Comparison of ENCODE assay signal across 22 cellular contexts in genomic region chr2:169345507-169346120, GRCh38. TPM values are rescaled to one million over a fixed set of nuclear protein-coding genes. Genes with fewer than 3 reads are reported as not detected.
DNase-seq lines count a peak whose midpoint lies in the region; ATAC-seq, FAIRE-seq and TF ChIP-seq lines count a peak whose summit lies in the region.
"Had no signal": no experiment of that assay in that cellular context is flagged by ENCODE, and none has a peak within 500 bp of the region (broad histone marks: within the 10 kb centered on the region; RNA-seq: fewer than 3 reads in every experiment).

No MANE protein-coding gene starts in this region.

- peaks cover 3 to 8% of the 10 kb centered on the region in 2 experiments; a peak in 4 of 5 replicates for H3K27me3 ChIP-seq in K562 (ENCODE audit: control insufficient read depth in 2 of 2, insufficient read depth in 2 of 2, low read length in 2 of 2)
- H3K27me3 ChIP-seq in layer of hippocampus (ENCODE audit: control insufficient read depth, insufficient read depth, low read length) = no peaks in the 10 kb centered on the region
- no peaks in the 10 kb centered on the region for H3K27me3 ChIP-seq in neural progenitor cell
- no peaks in the 10 kb centered on the region for H3K27me3 ChIP-seq in thyroid gland
- H3K27me3 ChIP-seq in GM23248 (replicated peaks; ENCODE audit: insufficient read depth) = no peaks in the 10 kb centered on the region; the same call in 1 of the 2 replicates
- no peaks in the 10 kb centered on the region for H3K27me3 ChIP-seq in esophagus muscularis mucosa
- H3K27me3 ChIP-seq: BLaER1, Peyer's patch had no signal

- no peak for DNase-seq in K562 (ENCODE audit: extremely low read depth in 1 of 4, low spot score in 3 of 4)
- DNase-seq in neural progenitor cell (ENCODE audit: low spot score) = no peak
- DNase-seq in thyroid gland = no peak
- DNase-seq in GM23248 = no peak
- DNase-seq in activated T-helper 2 cell treated with anti-CD3 and anti-CD28 coated beads, Interferon-gamma antibody, Interleukin-2, Interleukin-4, amounts not matched to agents 10 μg/mL and 5 μg/mL and 100 μg/mL, durations not matched to agents 14 hours and 24 hours and 36 hours (ENCODE audit: low spot score) = no peak
- DNase-seq in esophagus muscularis mucosa (ENCODE audit: extremely low spot score) = no peak
- DNase-seq: CD4-positive, alpha-beta memory T cell; DMS153; GDM1; Karpas-422; NCI-H1092; NCI-H146; NCI-H2029 treated with DMSO at 0.1 percent for 48 hours; NCI-H446 treated with DMSO at 0.1 percent for 48 hours; NCI-H748 treated with DMSO at 0.1 percent for 48 hours; NK-92 treated with Interleukin-12 subunit alpha and Interleukin-12 subunit beta, amount 100 ng/mL, for 24 hours; Peyer's patch had no signal

- peaks cover 18% of the 10 kb centered on the region for H3F3A ChIP-seq in neural progenitor cell (ENCODE audit: low read depth)
- H3F3A ChIP-seq in GM23248 (ENCODE audit: insufficient read depth) = no peaks in the 10 kb centered on the region

- H3K4me2 ChIP-seq in K562 (ENCODE audit: insufficient read depth, low read length) (no peak overlapping the region), neural progenitor cell (peak overlapping the region; percentile 37), GM23248 (ENCODE audit: unreplicated experiment) (no peak overlapping the region)
- H3K4me2 ChIP-seq: BLaER1 had no signal

- no peak overlapping the region for H3K4me3 Mint-ChIP-seq in neural progenitor cell
- no peak overlapping the region for H3K4me3 Mint-ChIP-seq in activated T-helper 2 cell treated with anti-CD3 and anti-CD28 coated beads, Interferon-gamma antibody, Interleukin-2, Interleukin-4, amounts not matched to agents 10 μg/mL and 5 μg/mL and 100 μg/mL, durations not matched to agents 14 hours and 24 hours and 36 hours (ENCODE audit: low read depth)
- H3K4me3 Mint-ChIP-seq: CD4-positive, alpha-beta memory T cell had no signal

- H4K20me1 ChIP-seq in K562 (replicated peaks; ENCODE audit: control insufficient read depth, insufficient read depth, low read length) (no peaks in the 10 kb centered on the region), neural progenitor cell (ENCODE audit: low read depth) (peaks cover 98% of the 10 kb centered on the region), GM23248 (ENCODE audit: insufficient read depth) (no peaks in the 10 kb centered on the region)
- H4K20me1 ChIP-seq: BLaER1 had no signal

- 0% methylated on average over 4 of the region's 5 CpGs for WGBS in K562 (ENCODE audit: insufficient coverage, low coverage, missing lambda C conversion rate)
- WGBS in thyroid gland, 2 donors = 20 to 22% methylated on average over 5 of the region's 5 CpGs
- WGBS in GM23248 (ENCODE audit: low coverage in 1 of 2, low lambda C conversion rate in 2 of 2, missing lambda C conversion rate in 2 of 2), 2 experiments = 18 to 23% methylated on average over 5 of the region's 5 CpGs
- WGBS in esophagus muscularis mucosa = 60% methylated on average over 5 of the region's 5 CpGs

- H3K79me2 ChIP-seq in K562 (ENCODE audit: control insufficient read depth, insufficient read depth, low read length) (no peaks in the 10 kb centered on the region), neural progenitor cell (ENCODE audit: low read depth) (peaks cover 100% of the 10 kb centered on the region), GM23248 (ENCODE audit: insufficient read depth) (no peaks in the 10 kb centered on the region)

- in situ Hi-C loops in K562 (cut with MboI) (no loop called here), GM23248 (cut with MboI) (no loop called here)

- POLR2A ChIA-PET in K562 (lab: Yijun Ruan, JAX) = no interaction called here

- H3K9me1 ChIP-seq in K562 (ENCODE audit: control insufficient read depth, insufficient read depth, low read length) = no peaks in the 10 kb centered on the region

- TF ChIP-seq RAD21 in K562 (CRISPR knock-in tag; conservative IDR thresholded peaks at IDR 0.05 in 1 of 2, IDR thresholded peaks at IDR 0.05 in 1 of 2) = no peak

- H3K36me3 ChIP-seq in K562 (ENCODE audit: control insufficient read depth, insufficient read depth, low read length) (no peaks in the 10 kb centered on the region), neural progenitor cell (no peaks in the 10 kb centered on the region), thyroid gland (no peaks in the 10 kb centered on the region), GM23248 (ENCODE audit: low read depth) (no peaks in the 10 kb centered on the region), esophagus muscularis mucosa (no peaks in the 10 kb centered on the region)
- H3K36me3 ChIP-seq: BLaER1, HAP-1, Peyer's patch had no signal

- TF ChIP-seq POLR2A in K562 (conservative IDR thresholded peaks at IDR 0.05) (no peak), thyroid gland (IDR thresholded peaks at IDR 0.05) (peak in 1 of 2 donors; percentile 20), esophagus muscularis mucosa (IDR thresholded peaks at IDR 0.05; ENCODE audit: low read depth) (no peak)

- no peaks in the 10 kb centered on the region for H3K9me3 Mint-ChIP-seq in neural progenitor cell
- H3K9me3 Mint-ChIP-seq in activated T-helper 2 cell treated with anti-CD3 and anti-CD28 coated beads, Interferon-gamma antibody, Interleukin-2, Interleukin-4, amounts not matched to agents 10 μg/mL and 5 μg/mL and 100 μg/mL, durations not matched to agents 14 hours and 24 hours and 36 hours = no peaks in the 10 kb centered on the region
- H3K9me3 Mint-ChIP-seq: CD4-positive, alpha-beta memory T cell had no signal

- peaks cover 49% of the 10 kb centered on the region for H3K4me1 Mint-ChIP-seq in neural progenitor cell
- no peaks in the 10 kb centered on the region for H3K4me1 Mint-ChIP-seq in activated T-helper 2 cell treated with anti-CD3 and anti-CD28 coated beads, Interferon-gamma antibody, Interleukin-2, Interleukin-4, amounts not matched to agents 10 μg/mL and 5 μg/mL and 100 μg/mL, durations not matched to agents 14 hours and 24 hours and 36 hours (ENCODE audit: low read depth)
- H3K4me1 Mint-ChIP-seq: CD4-positive, alpha-beta memory T cell had no signal

- ATAC-seq in K562 (no peak), GM21825 (IDR thresholded peaks at IDR 0.05; ENCODE audit: unreplicated experiment) (no peak)

- H3K9ac ChIP-seq in K562 (ENCODE audit: insufficient read depth in 1 of 2, low read depth in 2 of 2, low read length in 2 of 2) = no peak overlapping the region
- H3K9ac ChIP-seq in neural progenitor cell = no peak overlapping the region
- no peak overlapping the region for H3K9ac ChIP-seq in GM23248
- H3K9ac ChIP-seq: BLaER1 had no signal

- H3K9me2 ChIP-seq in GM23248 (ENCODE audit: insufficient read depth) = no peaks in the 10 kb centered on the region

- no peaks in the 10 kb centered on the region for H3K9me3 ChIP-seq in K562 (replicated peaks; ENCODE audit: control insufficient read depth, insufficient read depth, low read depth, low read length)
- H3K9me3 ChIP-seq in neural progenitor cell (ENCODE audit: low read depth) = no peaks in the 10 kb centered on the region
- H3K9me3 ChIP-seq in thyroid gland = no peaks in the 10 kb centered on the region
- H3K9me3 ChIP-seq in GM23248 (ENCODE audit: low read depth) = no peaks in the 10 kb centered on the region
- no peaks in the 10 kb centered on the region for H3K9me3 ChIP-seq in esophagus muscularis mucosa
- H3K9me3 ChIP-seq: BLaER1, HAP-1, Peyer's patch had no signal

- FAIRE-seq in K562 (lab: Jason Lieb, UNC) = no peak

- no TSS peak for BruUV-seq in K562 (replicated peaks; lab: Mats Ljungman, UMichigan)

- H3K27me3 Mint-ChIP-seq in neural progenitor cell (ENCODE audit: insufficient read depth, low read depth) = no peaks in the 10 kb centered on the region
- peaks cover 21% of the 10 kb centered on the region for H3K27me3 Mint-ChIP-seq in activated T-helper 2 cell treated with anti-CD3 and anti-CD28 coated beads, Interferon-gamma antibody, Interleukin-2, Interleukin-4, amounts not matched to agents 10 μg/mL and 5 μg/mL and 100 μg/mL, durations not matched to agents 14 hours and 24 hours and 36 hours (ENCODE audit: low read depth)

- TF ChIP-seq EP300 in K562 (IDR thresholded peaks at IDR 0.05; ENCODE audit: low read length) (no peak), esophagus muscularis mucosa (IDR thresholded peaks at IDR 0.05) (no peak)

- H3K27ac Mint-ChIP-seq in neural progenitor cell = peak overlapping the region; percentile 67
- no peak overlapping the region for H3K27ac Mint-ChIP-seq in activated T-helper 2 cell treated with anti-CD3 and anti-CD28 coated beads, Interferon-gamma antibody, Interleukin-2, Interleukin-4, amounts not matched to agents 10 μg/mL and 5 μg/mL and 100 μg/mL, durations not matched to agents 14 hours and 24 hours and 36 hours
- H3K27ac Mint-ChIP-seq: CD4-positive, alpha-beta memory T cell had no signal

- no peak overlapping the region for H3K27ac ChIP-seq in K562 (ENCODE audit: extremely low read depth, low read depth, low read length)
- peak overlapping the region; percentile 79 for H3K27ac ChIP-seq in layer of hippocampus (ENCODE audit: low read depth, low read length)
- H3K27ac ChIP-seq in neural progenitor cell = peak overlapping the region; percentile 36
- H3K27ac ChIP-seq in thyroid gland = peak overlapping the region; percentile 68 to 93 (median 80)
- H3K27ac ChIP-seq in GM23248 = no peak overlapping the region
- H3K27ac ChIP-seq in esophagus muscularis mucosa (replicated peaks in 1 of 4) = no peak overlapping the region
- H3K27ac ChIP-seq: BLaER1, HL-60, Peyer's patch had no signal

- H3K4me3 ChIP-seq in K562 (no peak overlapping the region), neural progenitor cell (peak overlapping the region; percentile 0), thyroid gland (replicated peaks in 1 of 3) (no peak overlapping the region), GM23248 (no peak overlapping the region), esophagus muscularis mucosa (no peak overlapping the region)
- H3K4me3 ChIP-seq: BLaER1, HAP-1, Peyer's patch had no signal

- intact Hi-C loops in K562 (cut with micrococcal nuclease) = no loop called here
- intact Hi-C loops in thyroid gland (cut with DNase I) = no loop called here
- intact Hi-C loops in activated T-helper 2 cell treated with anti-CD3 and anti-CD28 coated beads, Interferon-gamma antibody, Interleukin-2, Interleukin-4, amounts not matched to agents 10 μg/mL and 5 μg/mL and 100 μg/mL, durations not matched to agents 14 hours and 24 hours and 36 hours (cut with micrococcal nuclease) = no loop called here
- intact Hi-C loops in esophagus muscularis mucosa (cut with DNase I) = no loop called here

- H2AFZ ChIP-seq in K562 (ENCODE audit: low read depth, low read length) (no peak overlapping the region), neural progenitor cell (replicated peaks) (no peak overlapping the region), GM23248 (no peak overlapping the region)

- H3K4me1 ChIP-seq in K562 (replicated peaks in 1 of 2; ENCODE audit: control insufficient read depth in 2 of 2, insufficient read depth in 2 of 2, low read length in 2 of 2) (no peaks in the 10 kb centered on the region), neural progenitor cell (peaks cover 45% of the 10 kb centered on the region), thyroid gland (peaks cover 64 to 80% of the 10 kb centered on the region in 2 donors), GM23248 (ENCODE audit: insufficient read depth) (no peaks in the 10 kb centered on the region), esophagus muscularis mucosa (no peaks in the 10 kb centered on the region)
- H3K4me1 ChIP-seq: BLaER1, HAP-1, Peyer's patch had no signal

- no peak for TF ChIP-seq CTCF in K562 (IDR thresholded peaks at IDR 0.05 in 2 of 3, conservative IDR thresholded peaks at IDR 0.05 in 1 of 3; ENCODE audit: insufficient read depth in 2 of 3, low read depth in 1 of 3, low read length in 3 of 3)
- no peak for TF ChIP-seq CTCF in neural progenitor cell (IDR thresholded peaks at IDR 0.05)
- TF ChIP-seq CTCF in thyroid gland (IDR thresholded peaks at IDR 0.05) = no peak
- no peak for TF ChIP-seq CTCF in esophagus muscularis mucosa (IDR thresholded peaks at IDR 0.05)

- peaks cover 7% of the 10 kb centered on the region for H3K36me3 Mint-ChIP-seq in neural progenitor cell
- H3K36me3 Mint-ChIP-seq in activated T-helper 2 cell treated with anti-CD3 and anti-CD28 coated beads, Interferon-gamma antibody, Interleukin-2, Interleukin-4, amounts not matched to agents 10 μg/mL and 5 μg/mL and 100 μg/mL, durations not matched to agents 14 hours and 24 hours and 36 hours (ENCODE audit: low read depth) = no peaks in the 10 kb centered on the region
- H3K36me3 Mint-ChIP-seq: CD4-positive, alpha-beta memory T cell had no signal

- CTCF ChIA-PET in K562 (lab: Yijun Ruan, JAX; ENCODE audit: low intra/inter-chr PET ratio) = no interaction called here

RNA-seq across cellular contexts. Expression of gene LRP2, which starts 16.7 kb away (rescaled TPM):
- total RNA-seq in K562 (2011; cell fraction: chromatin; rRNA removed; ENCODE audit: low replicate concordance) = 0.19 and 0.37 TPM in 2 replicates
- total RNA-seq in K562 (2011; cell fraction: nucleolus; rRNA removed) = under 0.01 and 0.17 TPM in 2 replicates
- total RNA-seq in K562 (2011; cell fraction: nucleoplasm; rRNA removed) = 0.07 TPM in 1 of 2 replicates, not detected in the other
- total RNA-seq in K562 (2014; rRNA removed) = 0.18 TPM in 1 of 2 replicates, not detected in the other
- 0.04 and 0.10 TPM in 2 replicates for total RNA-seq in K562 (2014; rRNA removed; fragmentation: Illumina TruSeq; extraction: Trizol)
- total RNA-seq in K562 (2015; rRNA removed; fragmentation: Illumina TruSeq; extraction: Trizol) = 0.04 TPM in 2 replicates
- total RNA-seq in K562 (2021) = 0.13 TPM in 2 replicates
- 0.07 TPM in 2 replicates for polyA plus RNA-seq in K562 (2011; rRNA removed)
- 0.06 and 0.10 TPM in 2 replicates for polyA plus RNA-seq in K562 (2011; cell fraction: cytosol; rRNA removed)
- polyA plus RNA-seq in K562 (2011; cell fraction: nucleus; rRNA removed) = 0.07 and 0.09 TPM in 2 replicates
- 0.12 and 0.72 TPM in 2 replicates for polyA plus RNA-seq in K562 (2012)
- 0.03 and 0.09 TPM in 2 replicates for polyA plus RNA-seq in K562 (2014; fragmentation: Illumina TruSeq; extraction: Trizol)
- under 1 TPM; 0.14 to 0.15 TPM for polyA plus RNA-seq in K562 (2014; fragmentation: Nextera tagmentation; extraction: Ambion mirVana)
- 0.05 TPM in 1 of 2 replicates, not detected in the other for polyA plus RNA-seq in K562 (2014; rRNA removed)
- 0.03 and 0.11 TPM in 2 replicates for polyA minus RNA-seq in K562 (2011; rRNA and poly(A)+ RNA removed)
- not detected in 2 replicates for polyA minus RNA-seq in K562 (2011; cell fraction: cytosol; rRNA and poly(A)+ RNA removed)
- polyA minus RNA-seq in K562 (2011; cell fraction: nucleus; rRNA and poly(A)+ RNA removed) = under 0.01 and 0.11 TPM in 2 replicates
- total RNA-seq in neural progenitor cell (ENCODE audit: low replicate concordance) = 143 and 151 TPM in 2 replicates
- total RNA-seq in thyroid gland = 100 to 1,000 TPM; 154 to 310 (median 184) TPM
- not detected in 2 replicates for total RNA-seq in GM23248 (2014; rRNA removed; shearing (Covaris generic))
- polyA plus RNA-seq in GM23248 (2016; fragmentation: Nextera tagmentation; extraction: Ambion mirVana) = not detected in 2 replicates
- 0.09 and 0.46 TPM in 2 replicates for total RNA-seq in activated T-helper 2 cell treated with anti-CD3 and anti-CD28 coated beads, Interferon-gamma antibody, Interleukin-2, Interleukin-4, amounts not matched to agents 10 μg/mL and 5 μg/mL and 100 μg/mL, durations not matched to agents 14 hours and 24 hours and 36 hours
- total RNA-seq in esophagus muscularis mucosa = not detected
- total RNA-seq: CD4-positive, alpha-beta memory T cell; Peyer's patch had no signal
- polyA plus RNA-seq: CD4-positive, alpha-beta memory T cell had no signal

Comparison
In these comparisons a context has a peak if more than half of its experiments do, and no peak if none do; other contexts are left out.
1. H3K27ac ChIP-seq: peak in layer of hippocampus (single experiment), neural progenitor cell (single experiment) and thyroid gland (3 of 3); none in K562 (single experiment), GM23248 (single experiment) and esophagus muscularis mucosa (0 of 4).
2. RNA of gene LRP2, which starts 16.7 kb away (total RNA-seq): 154 to 310 TPM in thyroid gland and 143 to 151 TPM in neural progenitor cell; 0.09 to 0.46 TPM in activated T-helper 2 cell treated with anti-CD3 and anti-CD28 coated beads, Interferon-gamma antibody, Interleukin-2, Interleukin-4, amounts not matched to agents 10 μg/mL and 5 μg/mL and 100 μg/mL, durations not matched to agents 14 hours and 24 hours and 36 hours, under 0.01 to 0.37 TPM in K562, not detected in GM23248 and not detected in esophagus muscularis mucosa; every median in the first group is over 10 times any median in the second.